15 cellular contexts compared by ENCODE assay signal in genomic region chr21:15848632-15849031, GRCh38.
DNase-seq lines count a peak whose midpoint lies in the region; ATAC-seq, FAIRE-seq and TF ChIP-seq lines count a peak whose summit lies in the region.
"Had no signal": no experiment of that assay in that cellular context is flagged by ENCODE, and none has a peak within 500 bp of the region (broad histone marks: within the 10 kb centered on the region; RNA-seq: fewer than 3 reads in every experiment).

No MANE protein-coding gene starts in this region.

- peak; percentile 99 for ATAC-seq in mucosa of descending colon
- no peak for ATAC-seq in HG02623 (IDR thresholded peaks at IDR 0.05; ENCODE audit: unreplicated experiment)
- ATAC-seq: heart right ventricle; stimulated activated naive CD8-positive, alpha-beta T cell treated with anti-CD3 and anti-CD28 coated beads, Interleukin-15, Interleukin-2, amounts not matched to agents 100 U/mL and 50 U/mL, for 24 hours had no signal

- POLR2A ChIA-PET in endothelial cell of umbilical vein (lab: Charles Lee) = no interaction called here

- CTCF ChIA-PET in endothelial cell of umbilical vein (lab: Charles Lee) = interaction anchor here (1.3 to 1.5 kb wide), 4 partner anchors 11 to 120 kb away, joined by 3 to 5 read pairs (median 4); no protein-coding TSS in a partner anchor

- dilution Hi-C loops in endothelial cell of umbilical vein (cut with MboI; ENCODE audit: extremely low pct_ligation_motif_present, low sequenced_read_pairs) = no loop called here

- DNase-seq in EL = peak; percentile 64
- DNase-seq in NCI-H226 = peak; percentile 20
- peak; percentile 92 for DNase-seq in endothelial cell of umbilical vein (ENCODE audit: low read depth, low spot score)
- no peak for DNase-seq in mucosa of descending colon
- no peak for DNase-seq in NCI-H2227 treated with DMSO at 0.1 percent for 48 hours (lab: John Stamatoyannopoulos, UW)
- DNase-seq in mesenteric fat pad (ENCODE audit: low spot score) = no peak
- DNase-seq: activated CD4-positive, alpha-beta T cell treated with anti-CD3 and anti-CD28 coated beads, Interleukin-2, amount 10 ng/mL, durations not matched to agents 7 days and 5 days; activated T-cell treated with anti-CD3 and anti-CD28 coated beads, Interleukin-2, amount 50 U/mL, for 4 hours; CD4-positive, CD25-positive, alpha-beta regulatory T cell; H9; heart right ventricle; left ventricle myocardium inferior; sigmoid colon; stimulated activated naive CD8-positive, alpha-beta T cell treated with anti-CD3 and anti-CD28 coated beads, Interleukin-15, Interleukin-2, amounts not matched to agents 100 U/mL and 50 U/mL, for 24 hours had no signal

- H3K27me3 ChIP-seq in endothelial cell of umbilical vein (ENCODE audit: control insufficient read depth in 2 of 2, insufficient read depth in 2 of 2, low read length in 2 of 2) = no peaks in the 10 kb centered on the region
- H3K27me3 ChIP-seq: heart right ventricle, sigmoid colon had no signal

- intact Hi-C loops in endothelial cell of umbilical vein (cut with micrococcal nuclease) = loop anchor here (1.0 to 10.0 kb wide), 2 partner anchors 115 to 784 kb away; partner anchors contain the start of gene NRIP1
- intact Hi-C loops in mucosa of descending colon (cut with DNase I, micrococcal nuclease) = no loop called here

- FAIRE-seq in endothelial cell of umbilical vein (lab: Jason Lieb, UNC) = no peak

- H3K4me1 ChIP-seq in endothelial cell of umbilical vein (ENCODE audit: control insufficient read depth, extremely low read depth, insufficient read depth, low read length) (peaks cover 56% of the 10 kb centered on the region), mucosa of descending colon (ENCODE audit: low read depth) (peaks cover 8% of the 10 kb centered on the region)
- H3K4me1 ChIP-seq: left ventricle myocardium inferior, sigmoid colon had no signal

- BruUV-seq in endothelial cell of umbilical vein (replicated peaks; lab: Mats Ljungman, UMichigan) = no TSS peak

- H2AFZ ChIP-seq in endothelial cell of umbilical vein (ENCODE audit: low read depth, low read length) = no peak overlapping the region

- H3K4me2 ChIP-seq in endothelial cell of umbilical vein (ENCODE audit: insufficient read depth, low read length) = peak overlapping the region; percentile 74

- H3K9ac ChIP-seq in endothelial cell of umbilical vein (replicated peaks; ENCODE audit: extremely low read depth, insufficient read depth, low read length) = peak overlapping the region; percentile 2

- H3K36me3 ChIP-seq in endothelial cell of umbilical vein (ENCODE audit: control insufficient read depth in 2 of 2, extremely low read depth in 1 of 2, insufficient read depth in 2 of 2, low read length in 2 of 2) (peaks cover 0 to 5% of the 10 kb centered on the region in 2 experiments), mucosa of descending colon (ENCODE audit: low read depth) (no peaks in the 10 kb centered on the region)

- H3K4me3 ChIP-seq in endothelial cell of umbilical vein (replicated peaks in 1 of 3; ENCODE audit: insufficient read depth in 1 of 3, low read depth in 1 of 3, low read length in 3 of 3) = no peak overlapping the region
- H3K4me3 ChIP-seq in mucosa of descending colon = no peak overlapping the region
- H3K4me3 ChIP-seq: heart right ventricle, left ventricle myocardium inferior, sigmoid colon had no signal

- no peaks in the 10 kb centered on the region for H3K9me3 ChIP-seq in endothelial cell of umbilical vein (replicated peaks; ENCODE audit: control insufficient read depth, insufficient read depth, low read length)
- H3K9me3 ChIP-seq in mucosa of descending colon = no peaks in the 10 kb centered on the region
- H3K9me3 ChIP-seq: heart right ventricle, left ventricle myocardium inferior, sigmoid colon had no signal

- no peaks in the 10 kb centered on the region for H4K20me1 ChIP-seq in endothelial cell of umbilical vein (replicated peaks; ENCODE audit: control insufficient read depth, extremely low read depth, insufficient read depth, low read length)

- TF ChIP-seq CTCF in endothelial cell of umbilical vein (IDR thresholded peaks at IDR 0.05; ENCODE audit: extremely low read depth in 1 of 2, insufficient read depth in 1 of 2, low read depth in 1 of 2, low read length in 2 of 2) (no peak), mucosa of descending colon (IDR thresholded peaks at IDR 0.05) (no peak)

- no peaks in the 10 kb centered on the region for H3K9me1 ChIP-seq in endothelial cell of umbilical vein (replicated peaks; ENCODE audit: control insufficient read depth, extremely low read depth, insufficient read depth, low read length)

- peaks cover 8% of the 10 kb centered on the region for H3K79me2 ChIP-seq in endothelial cell of umbilical vein (ENCODE audit: control insufficient read depth, insufficient read depth, low read length)

- peak overlapping the region; percentile 69 for H3K27ac ChIP-seq in endothelial cell of umbilical vein (ENCODE audit: insufficient read depth, low read depth, low read length)
- H3K27ac ChIP-seq: heart right ventricle, left ventricle myocardium inferior, sigmoid colon had no signal

- peak; percentile 48 for TF ChIP-seq POLR2A in endothelial cell of umbilical vein (IDR thresholded peaks at IDR 0.05; ENCODE audit: low read depth, low read length)

TF ChIP-seq in endothelial cell of umbilical vein, 7 proteins besides CTCF, POLR2A, EP300 and RAD21:
- TF ChIP-seq EZH2 (IDR thresholded peaks at IDR 0.05; ENCODE audit: borderline replicate concordance, low read depth, low read length, severe bottlenecking) = no peak
- TF ChIP-seq GATA2 (IDR thresholded peaks at IDR 0.05; ENCODE audit: insufficient read depth, insufficient read length, low read depth, low read length) = peak; percentile 90
- peak; percentile 83 for TF ChIP-seq FOS (IDR thresholded peaks at IDR 0.05; ENCODE audit: borderline replicate concordance, insufficient read depth, low read length)
- peak; percentile 85 for TF ChIP-seq JUN (IDR thresholded peaks at IDR 0.05; ENCODE audit: borderline replicate concordance, insufficient read depth, insufficient read length, low read depth)
- peak; percentile 44 for TF ChIP-seq POLR2AphosphoS5 (IDR thresholded peaks at IDR 0.05; ENCODE audit: insufficient read depth, low read depth, low read length)
- TF ChIP-seq, protein P1, sequence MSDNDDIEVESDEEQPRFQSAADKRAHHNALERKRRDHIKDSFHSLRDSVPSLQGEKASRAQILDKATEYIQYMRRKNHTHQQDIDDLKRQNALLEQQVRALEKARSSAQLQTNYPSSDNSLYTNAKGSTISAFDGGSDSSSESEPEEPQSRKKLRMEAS (IDR thresholded peaks at IDR 0.05; ENCODE audit: insufficient read depth, insufficient read length) = no peak
- TF ChIP-seq MYC (IDR thresholded peaks at IDR 0.05; ENCODE audit: low read depth, low read length) = no peak
TF ChIP-seq in endothelial cell of umbilical vein: peak in this region for 4.

Comparison
In these comparisons a context has a peak if more than half of its experiments do, and no peak if none do; other contexts are left out.
1. DNase-seq: peak in EL (single experiment), NCI-H226 (single experiment) and endothelial cell of umbilical vein (single experiment); none in mucosa of descending colon (0 of 3), NCI-H2227 treated with DMSO at 0.1 percent for 48 hours (single experiment) and mesenteric fat pad (single experiment).